Comparison of ENCODE assay signal across 27 cellular contexts in the genomic region with DNA sequence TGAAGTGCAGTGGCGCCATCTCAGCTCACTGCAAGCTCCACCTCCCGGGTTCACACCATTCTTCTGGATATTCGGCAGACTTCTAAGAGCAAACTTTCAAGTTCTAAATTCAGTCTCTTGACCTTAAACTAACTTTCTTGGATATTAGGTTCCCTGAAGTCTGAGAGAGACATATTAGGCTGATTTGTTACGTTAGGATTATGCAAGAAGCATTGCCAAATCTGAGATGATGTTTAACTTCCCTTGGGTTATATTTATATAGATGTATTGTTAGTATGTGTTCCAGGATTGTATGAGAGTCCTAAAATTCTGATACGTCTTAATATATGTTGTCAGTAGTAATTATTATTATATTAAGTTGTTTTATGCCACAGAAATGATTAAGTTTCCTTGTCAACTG.
"Had no signal": no experiment of that assay in that cellular context is flagged by ENCODE, and none has a peak within 500 bp of the region (broad histone marks: within the 10 kb centered on the region; RNA-seq: fewer than 3 reads in every experiment).

No MANE protein-coding gene starts in this region.

- H3K4me1 Mint-ChIP-seq: activated B cell treated with CpG ODN at 0.5 μM for 24 hours; activated CD4-positive, alpha-beta T cell treated with anti-CD3 and anti-CD28 coated beads for 36 hours; activated naive CD8-positive, alpha-beta T cell treated with anti-CD3 and anti-CD28 coated beads for 36 hours; nephron; stimulated activated memory B cell treated with anti-CD40 and anti-IgM and Interleukin-4, amounts not matched to agents 10 μg/mL and 1 μg/mL and 100 μg/mL, for 72 hours had no signal

- H3K27ac Mint-ChIP-seq: activated B cell treated with CpG ODN at 0.5 μM for 24 hours; activated CD4-positive, alpha-beta T cell treated with anti-CD3 and anti-CD28 coated beads for 36 hours; activated naive CD8-positive, alpha-beta T cell treated with anti-CD3 and anti-CD28 coated beads for 36 hours; effector memory CD8-positive, alpha-beta T cell; nephron; stimulated activated memory B cell treated with anti-CD40 and anti-IgM and Interleukin-4, amounts not matched to agents 10 μg/mL and 1 μg/mL and 100 μg/mL, for 72 hours had no signal

- DNase-seq: activated B cell treated with CpG ODN at 0.5 μM for 24 hours; activated CD4-positive, alpha-beta T cell treated with anti-CD3 and anti-CD28 coated beads for 36 hours; activated CD4-positive, alpha-beta T cell treated with anti-CD3 and anti-CD28 coated beads, Interleukin-2, amount 50 U/mL, for 48 hours; activated CD8-positive, alpha-beta memory T cell treated with anti-CD3 and anti-CD28 coated beads, Interleukin-2, amount 50 U/mL, for 48 hours; activated naive CD4-positive, alpha-beta T cell treated with Interleukin-2 at 50 U/mL for 16 hours; activated naive CD8-positive, alpha-beta T cell treated with anti-CD3 and anti-CD28 coated beads for 36 hours; activated T-cell treated with anti-CD3 and anti-CD28 coated beads, Interleukin-2, amount 50 U/mL, for 4 hours; amygdala; colonic mucosa; dorsolateral prefrontal cortex; effector memory CD8-positive, alpha-beta T cell; heart left ventricle; left colon; mesenchymal stem cell; ovary; stimulated activated CD4-positive, alpha-beta T cell treated with anti-CD3 and anti-CD28 coated beads, Interleukin-15, amount 100 ng/mL, for 24 hours; stomach; T1000 had no signal

- H3K9me3 Mint-ChIP-seq: activated B cell treated with CpG ODN at 0.5 μM for 24 hours; activated naive CD8-positive, alpha-beta T cell treated with anti-CD3 and anti-CD28 coated beads for 36 hours; activated T-cell treated with anti-CD3 and anti-CD28 coated beads, Interleukin-2, amount 50 U/mL, for 4 hours; stimulated activated memory B cell treated with anti-CD40 and anti-IgM and Interleukin-4, amounts not matched to agents 10 μg/mL and 1 μg/mL and 100 μg/mL, for 72 hours had no signal

- H3K4me3 ChIP-seq: colonic mucosa, dorsolateral prefrontal cortex, gastroesophageal sphincter, heart left ventricle, ovary, prostate gland, right atrium auricular region, skin epidermis, stomach, suprapubic skin, tibial nerve had no signal

- ATAC-seq: activated CD4-positive, alpha-beta T cell treated with anti-CD3 and anti-CD28 coated beads for 36 hours; activated T-cell treated with anti-CD3 and anti-CD28 coated beads, Interleukin-2, amount 50 U/mL, for 4 hours; effector memory CD8-positive, alpha-beta T cell; esophagus mucosa; gastroesophageal sphincter; heart left ventricle; left colon; stimulated activated memory B cell treated with anti-CD40 and anti-IgM and Interleukin-4, amounts not matched to agents 10 μg/mL and 1 μg/mL and 100 μg/mL, for 72 hours had no signal

- H3K36me3 Mint-ChIP-seq: activated naive CD8-positive, alpha-beta T cell treated with anti-CD3 and anti-CD28 coated beads for 36 hours; stimulated activated memory B cell treated with anti-CD40 and anti-IgM and Interleukin-4, amounts not matched to agents 10 μg/mL and 1 μg/mL and 100 μg/mL, for 72 hours had no signal

- H3K4me3 Mint-ChIP-seq: activated B cell treated with CpG ODN at 0.5 μM for 24 hours; activated CD4-positive, alpha-beta T cell treated with anti-CD3 and anti-CD28 coated beads for 36 hours; activated naive CD8-positive, alpha-beta T cell treated with anti-CD3 and anti-CD28 coated beads for 36 hours; activated T-cell treated with anti-CD3 and anti-CD28 coated beads, Interleukin-2, amount 50 U/mL, for 4 hours; effector memory CD8-positive, alpha-beta T cell; nephron; stimulated activated memory B cell treated with anti-CD40 and anti-IgM and Interleukin-4, amounts not matched to agents 10 μg/mL and 1 μg/mL and 100 μg/mL, for 72 hours had no signal
